1 cellular context compared by ENCODE assay signal in genomic region chr2:226580403-226580802, GRCh38.
TF ChIP-seq lines count a peak whose summit lies in the region.

No MANE protein-coding gene starts in this region.

TF ChIP-seq in GM23338, 12 proteins besides CTCF, POLR2A, EP300 and RAD21 (continued from another document):
- TF ChIP-seq ZNF462 (CRISPR knock-in tag; IDR thresholded peaks at IDR 0.05) (no peak), EZH2phosphoT487 (IDR thresholded peaks at IDR 0.05; ENCODE audit: unreplicated experiment) (no peak), ZNF114 (CRISPR knock-in tag; IDR thresholded peaks at IDR 0.05) (no peak)
